Comparison of ENCODE assay signal across 10 cellular contexts in genomic region chr18:62869327-62869726, GRCh38.
DNase-seq lines count a peak whose midpoint lies in the region; ATAC-seq and TF ChIP-seq lines count a peak whose summit lies in the region.
"Had no signal": no experiment of that assay in that cellular context is flagged by ENCODE, and none has a peak within 500 bp of the region (broad histone marks: within the 10 kb centered on the region; RNA-seq: fewer than 3 reads in every experiment).

No MANE protein-coding gene starts in this region.

- no peak for TF ChIP-seq CTCF in thyroid gland (IDR thresholded peaks at IDR 0.05)

- H3K27me3 ChIP-seq in thyroid gland: no peaks in the 10 kb centered on the region

- no peaks in the 10 kb centered on the region for H3K9me3 Mint-ChIP-seq in naive thymus-derived CD8-positive, alpha-beta T cell

- H3K4me3 Mint-ChIP-seq in naive thymus-derived CD8-positive, alpha-beta T cell: peak overlapping the region; percentile 74 to 88 (median 80)

- H3K4me3 ChIP-seq in thyroid gland (replicated peaks in 1 of 3): no peak overlapping the region

- H3K27ac Mint-ChIP-seq in naive thymus-derived CD8-positive, alpha-beta T cell: peak overlapping the region; percentile 89 to 98 (median 94)

- peaks cover 10 to 22% (median 17%) of the 10 kb centered on the region in 4 donors for H3K4me1 Mint-ChIP-seq in naive thymus-derived CD8-positive, alpha-beta T cell

- no peaks in the 10 kb centered on the region for H3K4me1 ChIP-seq in thyroid gland

- H3K9me3 ChIP-seq in thyroid gland: no peaks in the 10 kb centered on the region

- POLR2A ChIA-PET in naive thymus-derived CD8-positive, alpha-beta T cell (lab: Charles Lee): no interaction called here

- H3K27me3 Mint-ChIP-seq in naive thymus-derived CD8-positive, alpha-beta T cell: no peaks in the 10 kb centered on the region

- peak; percentile 53 for ATAC-seq in GM18870 (IDR thresholded peaks at IDR 0.05; ENCODE audit: unreplicated experiment)
- peak; percentile 42 for ATAC-seq in GM21786 (IDR thresholded peaks at IDR 0.05; ENCODE audit: unreplicated experiment)
- ATAC-seq in HG03575 (IDR thresholded peaks at IDR 0.05; ENCODE audit: extremely low read depth, insufficient number of reproducible peaks, low FRiP score, unreplicated experiment): peak; percentile 28
- peak; percentile 61 to 70 for ATAC-seq in naive thymus-derived CD8-positive, alpha-beta T cell

- no peak overlapping the region for H3K27ac ChIP-seq in thyroid gland

- no peaks in the 10 kb centered on the region for H3K36me3 Mint-ChIP-seq in naive thymus-derived CD8-positive, alpha-beta T cell

- no peak for DNase-seq in naive thymus-derived CD8-positive, alpha-beta T cell
- no peak for DNase-seq in central memory CD4-positive, alpha-beta T cell
- no peak for DNase-seq in NCI-H2196 (lab: John Stamatoyannopoulos, UW; ENCODE audit: unreplicated experiment)
- DNase-seq in thyroid gland: no peak
- no peak for DNase-seq in stimulated activated CD4-positive, alpha-beta T cell treated with anti-CD3 and anti-CD28 coated beads, Interleukin-4, amount 100 ng/mL, for 24 hours
- DNase-seq: dermis blood vessel endothelial cell; stimulated activated CD4-positive, alpha-beta T cell treated with anti-CD3 and anti-CD28 coated beads, Interleukin-2, amount 100 ng/mL, for 24 hours had no signal

- no peak for TF ChIP-seq POLR2A in thyroid gland (IDR thresholded peaks at IDR 0.05)

- no peaks in the 10 kb centered on the region for H3K36me3 ChIP-seq in thyroid gland

- intact Hi-C loops in thyroid gland (cut with DNase I): no loop called here
